Comparison of ENCODE assay signal across 12 cellular contexts in genomic region chr10:324593-324992, GRCh38.
DNase-seq lines count a peak whose midpoint lies in the region; ATAC-seq, FAIRE-seq and TF ChIP-seq lines count a peak whose summit lies in the region.
"Had no signal": no experiment of that assay in that cellular context is flagged by ENCODE, and none has a peak within 500 bp of the region (broad histone marks: within the 10 kb centered on the region; RNA-seq: fewer than 3 reads in every experiment).

No MANE protein-coding gene starts in this region.

- no peak overlapping the region for H4K91ac ChIP-seq in mesenchymal stem cell (ENCODE audit: low read length)

- H3K36me3 Mint-ChIP-seq in MCF 10A (ENCODE audit: insufficient read depth, unreplicated experiment) (no peaks in the 10 kb centered on the region), type B pancreatic cell (peaks cover 22% of the 10 kb centered on the region)
- H3K36me3 Mint-ChIP-seq in activated CD8-positive, alpha-beta T cell treated with anti-CD3 and anti-CD28 coated beads, Interleukin-2, amount 10 ng/mL, durations not matched to agents 7 days and 5 days (ENCODE audit: low read depth), result no peaks in the 10 kb centered on the region

- POLR2A ChIA-PET in MCF 10A (lab: Yijun Ruan, JAX), result no interaction called here
- POLR2A ChIA-PET in activated CD8-positive, alpha-beta T cell treated with anti-CD3 and anti-CD28 coated beads, Interleukin-2, amount 10 ng/mL, durations not matched to agents 7 days and 5 days (lab: Charles Lee), result no interaction called here

- H3K4ac ChIP-seq in mesenchymal stem cell (ENCODE audit: low read depth in 1 of 2, low read length in 2 of 2), result peak overlapping the region in 1 of 2 experiments; percentile 78

- no peak for FAIRE-seq in kidney (lab: Jason Lieb, UNC)

- no peak overlapping the region for H2BK5ac ChIP-seq in mesenchymal stem cell (ENCODE audit: low read depth, low read length, poor library complexity, severe bottlenecking)

- H3K9me3 ChIP-seq in mammary epithelial cell (replicated peaks; ENCODE audit: insufficient read depth, low read length) (no peaks in the 10 kb centered on the region), mesenchymal stem cell (ENCODE audit: control insufficient read depth, low read length) (no peaks in the 10 kb centered on the region), kidney (ENCODE audit: control insufficient read depth in 1 of 2, low read length in 2 of 2) (no peaks in the 10 kb centered on the region)
- H3K9me3 ChIP-seq: lower lobe of right lung, upper lobe of left lung had no signal

- H2BK15ac ChIP-seq in mesenchymal stem cell (ENCODE audit: low read depth, poor library complexity, severe bottlenecking), result no peak overlapping the region

- no peak overlapping the region for H2BK12ac ChIP-seq in mesenchymal stem cell (ENCODE audit: low read length in 2 of 2)

- CTCF ChIA-PET in MCF 10A (lab: Yijun Ruan, JAX) (interaction anchor here (0.7 kb wide), 1 partner anchor 133 kb away, joined by 3 read pairs; no protein-coding TSS in a partner anchor), mammary epithelial cell (lab: Charles Lee; ENCODE audit: low non-redundant PET) (no interaction called here)
- CTCF ChIA-PET in activated CD8-positive, alpha-beta T cell treated with anti-CD3 and anti-CD28 coated beads, Interleukin-2, amount 10 ng/mL, durations not matched to agents 7 days and 5 days (lab: Charles Lee), result interaction anchor here (1.1 kb wide), 1 partner anchor 9 kb away, joined by 3 read pairs; no protein-coding TSS in a partner anchor

- no peak for ATAC-seq in activated CD8-positive, alpha-beta T cell treated with anti-CD3 and anti-CD28 coated beads, Interleukin-2, amount 10 ng/mL, durations not matched to agents 7 days and 5 days

- H4K20me1 ChIP-seq in mammary epithelial cell (ENCODE audit: insufficient read depth, low read length), result no peaks in the 10 kb centered on the region

- H2AK5ac ChIP-seq in mesenchymal stem cell (ENCODE audit: low read length, severe bottlenecking), result peak overlapping the region; percentile 84

- no peak overlapping the region for H3K27ac ChIP-seq in mammary epithelial cell (ENCODE audit: insufficient read depth, low read depth, low read length)
- H3K27ac ChIP-seq in mesenchymal stem cell (ENCODE audit: low read length, poor library complexity, severe bottlenecking), result peak overlapping the region; percentile 98
- H3K27ac ChIP-seq in kidney (ENCODE audit: low read depth in 2 of 2, low read length in 2 of 2), result no peak overlapping the region
- H3K27ac ChIP-seq: lower lobe of right lung had no signal

- intact Hi-C loops in MCF 10A (cut with micrococcal nuclease) (no loop called here), mammary epithelial cell (cut with micrococcal nuclease) (no loop called here), kidney (cut with DNase I) (no loop called here)

- TF ChIP-seq CTCF in MCF 10A (IDR thresholded peaks at IDR 0.05; ENCODE audit: unreplicated experiment) (no peak), mammary epithelial cell (conservative IDR thresholded peaks at IDR 0.05 in 1 of 2, IDR thresholded peaks at IDR 0.05 in 1 of 2; ENCODE audit: extremely low read depth in 1 of 2, insufficient read depth in 1 of 2, low read depth in 1 of 2, low read length in 2 of 2) (no peak), type B pancreatic cell (conservative IDR thresholded peaks at IDR 0.05) (no peak), kidney (IDR thresholded peaks at IDR 0.05; ENCODE audit: borderline replicate concordance, extremely low read depth, insufficient read depth) (no peak)

- H3K4me1 ChIP-seq in mammary epithelial cell (ENCODE audit: insufficient read depth, low read length), result peaks cover 5% of the 10 kb centered on the region
- peaks cover 11% of the 10 kb centered on the region for H3K4me1 ChIP-seq in mesenchymal stem cell (ENCODE audit: control insufficient read depth, insufficient read depth, low read depth, low read length)
- H3K4me1 ChIP-seq in kidney (ENCODE audit: control insufficient read depth in 1 of 2, insufficient read depth in 1 of 2, low read depth in 1 of 2, low read length in 2 of 2), result peaks cover 0 to 4% of the 10 kb centered on the region in 2 donors
- H3K4me1 ChIP-seq: lower lobe of right lung had no signal

- H3K18ac ChIP-seq in mesenchymal stem cell (ENCODE audit: low read depth in 1 of 2, low read length in 2 of 2), result peak overlapping the region; percentile 5 to 66

- no peak overlapping the region for H4K8ac ChIP-seq in mesenchymal stem cell (ENCODE audit: low read length)

- no peak overlapping the region for H3K4me3 ChIP-seq in mammary epithelial cell (replicated peaks in 1 of 3; ENCODE audit: insufficient read depth in 1 of 3, low read depth in 2 of 3, low read length in 3 of 3)
- H3K4me3 ChIP-seq in mesenchymal stem cell (ENCODE audit: insufficient read depth in 1 of 2, low read depth in 1 of 2, low read length in 2 of 2), result peak overlapping the region in 1 of 2 experiments; percentile 39
- no peak overlapping the region for H3K4me3 ChIP-seq in kidney (ENCODE audit: low read length in 2 of 2)
- H3K4me3 ChIP-seq: lower lobe of right lung had no signal

- H3K4me2 ChIP-seq in mammary epithelial cell (ENCODE audit: insufficient read depth, low read depth, low read length) (no peak overlapping the region), mesenchymal stem cell (ENCODE audit: low read length, poor library complexity, severe bottlenecking) (no peak overlapping the region)

- H3K9ac ChIP-seq in mammary epithelial cell (ENCODE audit: insufficient read depth, low read length), result no peak overlapping the region
- H3K9ac ChIP-seq in mesenchymal stem cell (ENCODE audit: low read length), result no peak overlapping the region
- no peak overlapping the region for H3K9ac ChIP-seq in kidney (ENCODE audit: low read length in 2 of 2)

- H3K4me3 Mint-ChIP-seq in MCF 10A (ENCODE audit: unreplicated experiment) (no peak overlapping the region), type B pancreatic cell (no peak overlapping the region)
- H3K4me3 Mint-ChIP-seq in activated CD8-positive, alpha-beta T cell treated with anti-CD3 and anti-CD28 coated beads, Interleukin-2, amount 10 ng/mL, durations not matched to agents 7 days and 5 days, result no peak overlapping the region

- H3K79me2 ChIP-seq in mammary epithelial cell (ENCODE audit: insufficient read depth, low read length), result no peaks in the 10 kb centered on the region

- H3K9me3 Mint-ChIP-seq in MCF 10A (ENCODE audit: unreplicated experiment) (no peaks in the 10 kb centered on the region), type B pancreatic cell (no peaks in the 10 kb centered on the region)
- no peaks in the 10 kb centered on the region for H3K9me3 Mint-ChIP-seq in activated CD8-positive, alpha-beta T cell treated with anti-CD3 and anti-CD28 coated beads, Interleukin-2, amount 10 ng/mL, durations not matched to agents 7 days and 5 days (ENCODE audit: insufficient read depth)
- H3K9me3 Mint-ChIP-seq: activated T-cell treated with anti-CD3 and anti-CD28 coated beads, Interleukin-2, amount 50 U/mL, for 24 hours had no signal

- dilution Hi-C loops in mammary epithelial cell (cut with HindIII; ENCODE audit: low sequenced_read_pairs), result no loop called here

- H3K4me1 Mint-ChIP-seq in MCF 10A (ENCODE audit: insufficient read depth, unreplicated experiment) (peaks cover 8% of the 10 kb centered on the region), type B pancreatic cell (ENCODE audit: unreplicated experiment) (peaks cover 10% of the 10 kb centered on the region)
- H3K4me1 Mint-ChIP-seq in activated CD8-positive, alpha-beta T cell treated with anti-CD3 and anti-CD28 coated beads, Interleukin-2, amount 10 ng/mL, durations not matched to agents 7 days and 5 days (ENCODE audit: low read depth), result peaks cover 24% of the 10 kb centered on the region

- no peak overlapping the region for H3K23ac ChIP-seq in mesenchymal stem cell (ENCODE audit: low read length in 2 of 2)

- H3K27me3 Mint-ChIP-seq in MCF 10A (ENCODE audit: insufficient read depth, unreplicated experiment) (no peaks in the 10 kb centered on the region), type B pancreatic cell (no peaks in the 10 kb centered on the region)
- H3K27me3 Mint-ChIP-seq in activated CD8-positive, alpha-beta T cell treated with anti-CD3 and anti-CD28 coated beads, Interleukin-2, amount 10 ng/mL, durations not matched to agents 7 days and 5 days (ENCODE audit: low read depth), result peaks cover 2% of the 10 kb centered on the region
- H3K27me3 Mint-ChIP-seq: activated T-cell treated with anti-CD3 and anti-CD28 coated beads, Interleukin-2, amount 50 U/mL, for 24 hours had no signal

- BruUV-seq in MCF 10A (replicated peaks; lab: Mats Ljungman, UMichigan) (no TSS peak), mammary epithelial cell (replicated peaks; lab: Mats Ljungman, UMichigan) (no TSS peak)

- no peaks in the 10 kb centered on the region for H3K27me3 ChIP-seq in mammary epithelial cell (ENCODE audit: insufficient read depth, low read length)
- H3K27me3 ChIP-seq in mesenchymal stem cell (ENCODE audit: control insufficient read depth in 1 of 2, insufficient read depth in 1 of 2, low read length in 2 of 2), result no peaks in the 10 kb centered on the region
- H3K27me3 ChIP-seq: upper lobe of left lung had no signal

- in situ Hi-C loops in mammary epithelial cell (cut with MboI; ENCODE audit: low sequenced_read_pairs in 2 of 2), result no loop called here

- whole genome bisulfite sequencing in mammary epithelial cell (ENCODE audit: low coverage, missing lambda C conversion rate), result 95% methylated on average over 15 of the region's 15 CpGs
- 93% methylated on average over 15 of the region's 15 CpGs for WGBS in mesenchymal stem cell

- DNase-seq in MCF 10A (ENCODE audit: unreplicated experiment) (no peak), mammary epithelial cell (no peak), mesenchymal stem cell (no peak), type B pancreatic cell (ENCODE audit: extremely low spot score, unreplicated experiment) (peak; percentile 25), cerebellum (ENCODE audit: low spot score) (no peak), kidney (no peak), medulla oblongata (ENCODE audit: extremely low spot score) (no peak)
- DNase-seq in activated CD8-positive, alpha-beta T cell treated with anti-CD3 and anti-CD28 coated beads, Interleukin-2, amount 10 ng/mL, durations not matched to agents 7 days and 5 days, result no peak
- DNase-seq: NCI-H1092 had no signal

- H2AFZ ChIP-seq in mammary epithelial cell (ENCODE audit: low read depth, low read length) (no peak overlapping the region), mesenchymal stem cell (ENCODE audit: low read depth, low read length) (no peak overlapping the region)

- H3K36me3 ChIP-seq in mammary epithelial cell (ENCODE audit: insufficient read depth, low read length) (no peaks in the 10 kb centered on the region), mesenchymal stem cell (ENCODE audit: control insufficient read depth in 1 of 2, insufficient read depth in 2 of 2, low read depth in 1 of 2, low read length in 2 of 2) (peaks cover 33 to 50% of the 10 kb centered on the region in 2 experiments), kidney (ENCODE audit: control insufficient read depth in 1 of 2, insufficient read depth in 2 of 2, low read length in 2 of 2) (peaks cover 9 to 17% of the 10 kb centered on the region in 2 donors)

- H3K79me1 ChIP-seq in mesenchymal stem cell (replicated peaks; ENCODE audit: low read length, poor library complexity, severe bottlenecking), result peaks cover 8% of the 10 kb centered on the region

- no peak overlapping the region for H2BK120ac ChIP-seq in mesenchymal stem cell (ENCODE audit: low read depth, low read length)

- no peak overlapping the region for H3K14ac ChIP-seq in mesenchymal stem cell (ENCODE audit: low read length in 2 of 2)

- H3K27ac Mint-ChIP-seq in MCF 10A (ENCODE audit: low read depth, unreplicated experiment) (peak overlapping the region; percentile 77), type B pancreatic cell (no peak overlapping the region)
- peak overlapping the region; percentile 36 for H3K27ac Mint-ChIP-seq in activated CD8-positive, alpha-beta T cell treated with anti-CD3 and anti-CD28 coated beads, Interleukin-2, amount 10 ng/mL, durations not matched to agents 7 days and 5 days
